9 cellular contexts compared by ENCODE assay signal in genomic region chr2:172931923-172932520, GRCh38.
DNase-seq lines count a peak whose midpoint lies in the region; ATAC-seq and TF ChIP-seq lines count a peak whose summit lies in the region.
"Had no signal": no experiment of that assay in that cellular context is flagged by ENCODE, and none has a peak within 500 bp of the region (broad histone marks: within the 10 kb centered on the region; RNA-seq: fewer than 3 reads in every experiment).

No MANE protein-coding gene starts in this region.

- H3K27me3 Mint-ChIP-seq in natural killer cell (ENCODE audit: low read depth in 2 of 2) = peaks cover 21 to 23% of the 10 kb centered on the region in 2 donors
- H3K27me3 Mint-ChIP-seq in natural killer cell treated with Interleukin-12 subunit alpha and Interleukin-12 subunit beta and Interleukin-15 and Interleukin-18, amount 100 ng/mL, for 72 hours = peaks cover 21 to 39% of the 10 kb centered on the region in 2 donors

- peak; percentile 67 for TF ChIP-seq CTCF in natural killer cell (IDR thresholded peaks at IDR 0.05)

- no peak for DNase-seq in natural killer cell
- DNase-seq in natural killer cell treated with Interleukin-12 subunit alpha and Interleukin-12 subunit beta and Interleukin-15 and Interleukin-18, amount 100 ng/mL, for 72 hours (ENCODE audit: low spot score) = no peak
- DNase-seq in NCI-H226 = peak; percentile 40
- DNase-seq in activated CD4-positive, alpha-beta T cell treated with anti-CD3 and anti-CD28 coated beads, Interleukin-2, amount 50 U/mL, for 1 hour = peak; percentile 57
- DNase-seq in effector CD8-positive, alpha-beta T cell (lab: John Stamatoyannopoulos, UW) = peak; percentile 41
- peak; percentile 68 for DNase-seq in mucosa of gallbladder (ENCODE audit: low spot score)
- DNase-seq in stimulated activated CD8-positive, alpha-beta memory T cell treated with anti-CD3 and anti-CD28 coated beads, Interleukin-7, amount 100 ng/mL, for 48 hours (ENCODE audit: extremely low read depth in 1 of 2, low read depth in 1 of 2) = peak; percentile 11 to 34

- intact Hi-C loops in natural killer cell (cut with micrococcal nuclease) = loop anchor here (5.0 kb wide), 2 partner anchors 760 to 1360 kb away; no protein-coding TSS in a partner anchor

- no peaks in the 10 kb centered on the region for H3K9me3 Mint-ChIP-seq in natural killer cell
- H3K9me3 Mint-ChIP-seq in natural killer cell treated with Interleukin-12 subunit alpha and Interleukin-12 subunit beta and Interleukin-15 and Interleukin-18, amount 100 ng/mL, for 72 hours = no peaks in the 10 kb centered on the region
- H3K9me3 Mint-ChIP-seq: stimulated activated naive CD8-positive, alpha-beta T cell treated with anti-CD3 and anti-CD28 coated beads, Interleukin-15, Interleukin-2, amounts not matched to agents 100 ng/mL and 50 ng/mL, for 24 hours had no signal

- no peak overlapping the region for H3K4me3 Mint-ChIP-seq in natural killer cell
- H3K4me3 Mint-ChIP-seq in natural killer cell treated with Interleukin-12 subunit alpha and Interleukin-12 subunit beta and Interleukin-15 and Interleukin-18, amount 100 ng/mL, for 72 hours = no peak overlapping the region
- H3K4me3 Mint-ChIP-seq: stimulated activated naive CD8-positive, alpha-beta T cell treated with anti-CD3 and anti-CD28 coated beads, Interleukin-15, Interleukin-2, amounts not matched to agents 100 ng/mL and 50 ng/mL, for 24 hours had no signal

- no peak overlapping the region for H3K27ac Mint-ChIP-seq in natural killer cell
- no peak overlapping the region for H3K27ac Mint-ChIP-seq in natural killer cell treated with Interleukin-12 subunit alpha and Interleukin-12 subunit beta and Interleukin-15 and Interleukin-18, amount 100 ng/mL, for 72 hours

- peak in 1 of 3 donors; percentile 65 for ATAC-seq in natural killer cell
- no peak for ATAC-seq in natural killer cell treated with Interleukin-12 subunit alpha and Interleukin-12 subunit beta and Interleukin-15 and Interleukin-18, amount 100 ng/mL, for 72 hours
- ATAC-seq in GM21515 (IDR thresholded peaks at IDR 0.05; ENCODE audit: unreplicated experiment) = no peak

- no peaks in the 10 kb centered on the region for H3K36me3 Mint-ChIP-seq in natural killer cell
- H3K36me3 Mint-ChIP-seq in natural killer cell treated with Interleukin-12 subunit alpha and Interleukin-12 subunit beta and Interleukin-15 and Interleukin-18, amount 100 ng/mL, for 72 hours = no peaks in the 10 kb centered on the region

- H3K4me1 Mint-ChIP-seq in natural killer cell = peaks cover 4 to 6% of the 10 kb centered on the region in 2 donors
- peaks cover 4 to 5% of the 10 kb centered on the region in 2 donors for H3K4me1 Mint-ChIP-seq in natural killer cell treated with Interleukin-12 subunit alpha and Interleukin-12 subunit beta and Interleukin-15 and Interleukin-18, amount 100 ng/mL, for 72 hours (ENCODE audit: low read depth in 2 of 2)

Comparison
In these comparisons a context has a peak if more than half of its experiments do, and no peak if none do; other contexts are left out.
1. DNase-seq: peak in NCI-H226 (single experiment), activated CD4-positive, alpha-beta T cell treated with anti-CD3 and anti-CD28 coated beads, Interleukin-2, amount 50 U/mL, for 1 hour (single experiment), effector CD8-positive, alpha-beta T cell (single experiment), mucosa of gallbladder (single experiment) and stimulated activated CD8-positive, alpha-beta memory T cell treated with anti-CD3 and anti-CD28 coated beads, Interleukin-7, amount 100 ng/mL, for 48 hours (2 of 2); none in natural killer cell (single experiment) and natural killer cell treated with Interleukin-12 subunit alpha and Interleukin-12 subunit beta and Interleukin-15 and Interleukin-18, amount 100 ng/mL, for 72 hours (single experiment).